In the genomic region with DNA sequence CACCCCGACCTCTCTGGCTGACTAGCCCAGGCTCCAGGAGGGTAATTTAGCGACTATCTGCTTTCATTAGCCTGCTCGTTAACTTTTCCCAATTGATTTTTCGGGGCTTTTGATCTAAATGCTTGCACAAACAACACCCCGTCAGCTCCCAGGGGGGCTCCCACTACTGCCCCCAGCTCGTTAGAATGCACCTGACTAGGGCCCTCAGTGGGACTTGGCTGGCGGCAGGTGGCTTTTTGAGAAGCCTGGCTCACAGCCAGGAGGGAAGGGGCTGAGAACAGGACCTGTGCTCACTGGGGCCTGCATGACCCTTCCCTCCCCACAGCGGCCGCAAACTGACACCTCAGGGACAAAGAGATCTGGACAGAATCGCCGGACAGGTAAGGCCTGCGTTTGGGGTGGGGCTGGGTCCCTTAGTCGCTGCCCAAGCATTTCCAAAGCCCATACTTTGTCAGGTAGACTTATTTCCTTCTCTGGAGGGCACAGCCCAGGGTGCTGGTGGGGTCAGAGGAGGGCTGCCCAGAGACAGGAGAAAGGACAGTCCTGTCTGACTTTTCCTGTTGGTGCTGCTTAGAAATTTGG, we compare ENCODE assay signal across 8 cellular contexts. TPM values are rescaled to one million over a fixed set of nuclear protein-coding genes. Genes with fewer than 3 reads are reported as not detected.
DNase-seq lines count a peak whose midpoint lies in the region; ATAC-seq and TF ChIP-seq lines count a peak whose summit lies in the region.
"Had no signal": no experiment of that assay in that cellular context is flagged by ENCODE, and none has a peak within 500 bp of the region (broad histone marks: within the 10 kb centered on the region; RNA-seq: fewer than 3 reads in every experiment).

No MANE protein-coding gene starts in this region.

- peaks cover 54% of the 10 kb centered on the region for H3K36me3 Mint-ChIP-seq in CD8-positive, alpha-beta T cell
- H3K36me3 Mint-ChIP-seq in effector memory CD8-positive, alpha-beta T cell (ENCODE audit: insufficient read depth) = peaks cover 66% of the 10 kb centered on the region

- WGBS in suprapubic skin = 81% methylated on average over 9 of the region's 13 CpGs
- WGBS in SK-N-SH (ENCODE audit: low lambda C conversion rate) = 92% methylated on average over 13 of the region's 13 CpGs

- H2AFZ ChIP-seq in SK-N-SH (ENCODE audit: low read depth) = no peak overlapping the region

- no peak for TF ChIP-seq RAD21 in SK-N-SH (IDR thresholded peaks at IDR 0.05; ENCODE audit: low read length)

- H3K4me2 ChIP-seq in SK-N-SH = no peak overlapping the region

- ATAC-seq in CD8-positive, alpha-beta T cell = no peak
- ATAC-seq in effector memory CD8-positive, alpha-beta T cell (replicated peaks) = no peak

- H3K9me3 ChIP-seq in CD8-positive, alpha-beta T cell (ENCODE audit: low read length) = no peaks in the 10 kb centered on the region
- H3K9me3 ChIP-seq in HUES48 (ENCODE audit: control insufficient read depth, insufficient read depth, low read length) = no peaks in the 10 kb centered on the region
- H3K9me3 ChIP-seq in suprapubic skin = no peaks in the 10 kb centered on the region
- H3K9me3 ChIP-seq in SK-N-SH = no peaks in the 10 kb centered on the region

- TF ChIP-seq EP300 in suprapubic skin (IDR thresholded peaks at IDR 0.05) = no peak
- no peak for TF ChIP-seq EP300 in SK-N-SH (IDR thresholded peaks at IDR 0.05; ENCODE audit: borderline replicate concordance in 1 of 2, low read depth in 1 of 2, low read length in 1 of 2)

- no peak overlapping the region for H3K27ac ChIP-seq in CD8-positive, alpha-beta T cell (ENCODE audit: low read depth, low read length)
- H3K27ac ChIP-seq in HUES48 (ENCODE audit: low read depth, low read length) (peak overlapping the region; percentile 52), suprapubic skin (no peak overlapping the region), SK-N-SH (ENCODE audit: low read depth in 2 of 2, low read length in 1 of 2) (no peak overlapping the region)

- H3K27me3 ChIP-seq in CD8-positive, alpha-beta T cell (ENCODE audit: insufficient read depth, low read length) = no peaks in the 10 kb centered on the region
- H3K27me3 ChIP-seq in HUES48 (ENCODE audit: control insufficient read depth, insufficient read depth, low read length) (no peaks in the 10 kb centered on the region), suprapubic skin (no peaks in the 10 kb centered on the region), SK-N-SH (ENCODE audit: insufficient read depth) (no peaks in the 10 kb centered on the region)

- H3K79me2 ChIP-seq in SK-N-SH (ENCODE audit: insufficient read depth) = peaks cover 40% of the 10 kb centered on the region

- TF ChIP-seq POLR2A in suprapubic skin (IDR thresholded peaks at IDR 0.05) = no peak

- peaks cover 88% of the 10 kb centered on the region for H3K4me1 ChIP-seq in CD8-positive, alpha-beta T cell (ENCODE audit: insufficient read depth, low read length)
- H3K4me1 ChIP-seq in HUES48 (ENCODE audit: control insufficient read depth, insufficient read depth, low read length) (no peaks in the 10 kb centered on the region), suprapubic skin (peaks cover 48% of the 10 kb centered on the region), SK-N-SH (ENCODE audit: control insufficient read depth in 1 of 2, insufficient read depth in 2 of 2, low read depth in 1 of 2, low read length in 1 of 2) (peaks cover 4 to 8% of the 10 kb centered on the region in 2 experiments; a peak in 2 of 4 replicates)

- peak overlapping the region; percentile 74 for H3K27ac Mint-ChIP-seq in CD8-positive, alpha-beta T cell
- H3K27ac Mint-ChIP-seq in effector memory CD8-positive, alpha-beta T cell = peak overlapping the region; percentile 98 to 99

- H4K20me1 ChIP-seq in SK-N-SH (ENCODE audit: insufficient read depth) = peaks cover 89% of the 10 kb centered on the region

- no peak for DNase-seq in CD8-positive, alpha-beta T cell
- DNase-seq in effector memory CD8-positive, alpha-beta T cell = no peak
- no peak for DNase-seq in activated CD4-positive, CD25-positive, alpha-beta regulatory T cell (lab: John Stamatoyannopoulos, UW)
- DNase-seq in suprapubic skin (ENCODE audit: low spot score in 2 of 2) (no peak), SK-N-SH (no peak)
- DNase-seq: activated CD8-positive, alpha-beta memory T cell treated with anti-CD3 and anti-CD28 coated beads, Interleukin-2, amount 50 U/mL, for 4 hours; left colon had no signal

- CTCF ChIA-PET in CD8-positive, alpha-beta T cell (lab: Charles Lee) = interaction anchor here (5.2 to 6.3 kb wide), 2 partner anchors 10 to 18 kb away, joined by 56 to 163 read pairs; a partner anchor contains a TSS
- CTCF ChIA-PET in SK-N-SH (lab: Yijun Ruan, JAX) = interaction anchor here (1.0 to 1.4 kb wide), 3 partner anchors 34 to 88 kb away, joined by 3 to 8 read pairs (median 6); no protein-coding TSS in a partner anchor

- no peak for TF ChIP-seq CTCF in CD8-positive, alpha-beta T cell (IDR thresholded peaks at IDR 0.05)
- no peak for TF ChIP-seq CTCF in suprapubic skin (IDR thresholded peaks at IDR 0.05)
- no peak for TF ChIP-seq CTCF in SK-N-SH (IDR thresholded peaks at IDR 0.05)

- H3K36me3 ChIP-seq in CD8-positive, alpha-beta T cell (ENCODE audit: insufficient read depth, low read length) = peaks cover 39% of the 10 kb centered on the region
- H3K36me3 ChIP-seq in HUES48 (ENCODE audit: control insufficient read depth, insufficient read depth, low read length) (peaks cover 70% of the 10 kb centered on the region), suprapubic skin (peaks cover 65% of the 10 kb centered on the region), SK-N-SH (replicated peaks in 1 of 2; ENCODE audit: control insufficient read depth in 1 of 2, insufficient read depth in 2 of 2, low read length in 1 of 2) (peaks cover 55 to 64% of the 10 kb centered on the region in 2 experiments)

- H3K27me3 Mint-ChIP-seq in CD8-positive, alpha-beta T cell (ENCODE audit: low read depth) = no peaks in the 10 kb centered on the region
- no peaks in the 10 kb centered on the region for H3K27me3 Mint-ChIP-seq in effector memory CD8-positive, alpha-beta T cell

- POLR2A ChIA-PET in CD8-positive, alpha-beta T cell (lab: Charles Lee) = interaction anchor here (0.5 to 9.4 kb wide), 4 partner anchors 9 to 1977 kb away, joined by 4 to 267 read pairs (median 45); a partner anchor contains a TSS
- POLR2A ChIA-PET in SK-N-SH (lab: Yijun Ruan, JAX) = interaction anchor here (2.3 kb wide), 1 partner anchor 9 kb away, joined by 8 read pairs; a partner anchor contains a TSS

- no peaks in the 10 kb centered on the region for H3K9me3 Mint-ChIP-seq in CD8-positive, alpha-beta T cell
- H3K9me3 Mint-ChIP-seq in effector memory CD8-positive, alpha-beta T cell = no peaks in the 10 kb centered on the region

- H3K9me2 ChIP-seq in SK-N-SH = no peaks in the 10 kb centered on the region

- intact Hi-C loops in CD8-positive, alpha-beta T cell (cut with DNase I, micrococcal nuclease) = no loop called here

- no peak overlapping the region for H3K4me3 Mint-ChIP-seq in CD8-positive, alpha-beta T cell
- H3K4me3 Mint-ChIP-seq in effector memory CD8-positive, alpha-beta T cell = peak overlapping the region in 1 of 2 donors; percentile 19

- H3K4me3 ChIP-seq in CD8-positive, alpha-beta T cell (ENCODE audit: low read depth, low read length) = no peak overlapping the region
- H3K4me3 ChIP-seq in HUES48 (ENCODE audit: low read depth, low read length) (no peak overlapping the region), suprapubic skin (no peak overlapping the region), SK-N-SH (ENCODE audit: low read depth in 2 of 2, low read length in 1 of 2) (no peak overlapping the region)

- peaks cover 69% of the 10 kb centered on the region for H3K4me1 Mint-ChIP-seq in CD8-positive, alpha-beta T cell (ENCODE audit: low read depth)
- H3K4me1 Mint-ChIP-seq in effector memory CD8-positive, alpha-beta T cell (ENCODE audit: low read depth in 2 of 2) = peaks cover 42 to 49% of the 10 kb centered on the region in 2 donors

- H3K9ac ChIP-seq in HUES48 (ENCODE audit: low read depth, low read length) (no peak overlapping the region), SK-N-SH (no peak overlapping the region)

- peaks cover 91% of the 10 kb centered on the region for H3F3A ChIP-seq in SK-N-SH (replicated peaks; ENCODE audit: insufficient read depth)

TF ChIP-seq in SK-N-SH, 30 proteins besides CTCF, POLR2A, EP300 and RAD21 (continues in another document):
- TF ChIP-seq SMC3 (IDR thresholded peaks at IDR 0.05; ENCODE audit: low read depth, low read length) = no peak
- TF ChIP-seq CHD2 (IDR thresholded peaks at IDR 0.05; ENCODE audit: low read length, partially characterized antibody) = no peak
- TF ChIP-seq FOXM1 (IDR thresholded peaks at IDR 0.05; ENCODE audit: low read depth) = no peak
- no peak for TF ChIP-seq EZH2phosphoT487 (IDR thresholded peaks at IDR 0.05; ENCODE audit: borderline replicate concordance, low read depth)
- no peak for TF ChIP-seq SIN3A (IDR thresholded peaks at IDR 0.05; ENCODE audit: borderline replicate concordance, low read depth, low read length)
- TF ChIP-seq, protein P1, sequence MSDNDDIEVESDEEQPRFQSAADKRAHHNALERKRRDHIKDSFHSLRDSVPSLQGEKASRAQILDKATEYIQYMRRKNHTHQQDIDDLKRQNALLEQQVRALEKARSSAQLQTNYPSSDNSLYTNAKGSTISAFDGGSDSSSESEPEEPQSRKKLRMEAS (IDR thresholded peaks at IDR 0.05; ENCODE audit: low read depth) = no peak

RNA-seq across cellular contexts. Expression of a gene that starts 7.6 kb away (rescaled TPM):
- 10 to 100 TPM; 19.5 to 19.6 TPM for total RNA-seq in CD8-positive, alpha-beta T cell
- 1 to 10 TPM in 1 of 4 donors, not detected in 3; 3.0 TPM for total RNA-seq in suprapubic skin
- 0.20 and 0.31 TPM in 2 replicates for polyA plus RNA-seq in SK-N-SH (2012; rRNA removed)
- 0.08 and 0.12 TPM in 2 replicates for polyA plus RNA-seq in SK-N-SH (2012; cell fraction: cytosol; rRNA removed)
- polyA plus RNA-seq in SK-N-SH (2012; cell fraction: nucleus; rRNA removed) = 0.23 and 0.28 TPM in 2 replicates

RNA-seq across cellular contexts. Expression of a gene that starts 9.4 kb away (rescaled TPM):
- total RNA-seq in CD8-positive, alpha-beta T cell = 1,000 to 10,000 TPM; 3,663 to 3,781 TPM
- 1,000 to 10,000 TPM; 1,057 to 2,332 (median 1,706) TPM for total RNA-seq in suprapubic skin
- 2,819 and 3,310 TPM in 2 replicates for polyA plus RNA-seq in SK-N-SH (2012; rRNA removed)
- polyA plus RNA-seq in SK-N-SH (2012; cell fraction: cytosol; rRNA removed) = 1,050 and 3,295 TPM in 2 replicates
- polyA plus RNA-seq in SK-N-SH (2012; cell fraction: nucleus; rRNA removed) = 465 and 1,192 TPM in 2 replicates

RNA-seq across cellular contexts. Expression of a gene that starts 13.5 kb away (rescaled TPM):
- 1,000 to 10,000 TPM; 1,125 to 1,160 TPM for total RNA-seq in CD8-positive, alpha-beta T cell
- 100 to 1,000 TPM in 1 of 4 donors, 10 to 100 TPM in 3; 61.0 to 173 (median 72.1) TPM for total RNA-seq in suprapubic skin
- polyA plus RNA-seq in SK-N-SH (2012; rRNA removed) = 67.3 and 102 TPM in 2 replicates
- polyA plus RNA-seq in SK-N-SH (2012; cell fraction: cytosol; rRNA removed) = 35.5 and 50.9 TPM in 2 replicates
- polyA plus RNA-seq in SK-N-SH (2012; cell fraction: nucleus; rRNA removed) = 244 and 278 TPM in 2 replicates

RNA-seq across cellular contexts. Expression of a gene that starts 24.6 kb away (rescaled TPM):
- total RNA-seq in CD8-positive, alpha-beta T cell = not detected
- not detected for total RNA-seq in suprapubic skin
- not detected in 2 replicates for polyA plus RNA-seq in SK-N-SH (2012; rRNA removed)
- not detected in 2 replicates for polyA plus RNA-seq in SK-N-SH (2012; cell fraction: cytosol; rRNA removed)
- polyA plus RNA-seq in SK-N-SH (2012; cell fraction: nucleus; rRNA removed) = not detected in 2 replicates
- total RNA-seq: left colon had no signal

RNA-seq across cellular contexts. Expression of a gene that starts 25.0 kb away (rescaled TPM):
- not detected for total RNA-seq in CD8-positive, alpha-beta T cell
- total RNA-seq in suprapubic skin = not detected
- polyA plus RNA-seq in SK-N-SH (2012; rRNA removed) = not detected in 2 replicates
- polyA plus RNA-seq in SK-N-SH (2012; cell fraction: cytosol; rRNA removed) = not detected in 2 replicates
- polyA plus RNA-seq in SK-N-SH (2012; cell fraction: nucleus; rRNA removed) = not detected in 2 replicates
- total RNA-seq: left colon had no signal

Comparison
In these comparisons a context has a peak if more than half of its experiments do, and no peak if none do; other contexts are left out.
1. RNA of a gene that starts 7.6 kb away (total RNA-seq): 19.5 to 19.6 TPM in CD8-positive, alpha-beta T cell; 3.0 TPM in suprapubic skin; every median in the first group is over 4 times any median in the second.
2. RNA of a gene that starts 13.5 kb away (total RNA-seq): 1,125 to 1,160 TPM in CD8-positive, alpha-beta T cell; 61.0 to 173 TPM in suprapubic skin; every median in the first group is over 4 times any median in the second.